In genomic region chr15:98518823-98519561, GRCh38 we compare ENCODE assay signal across 8 cellular contexts.
DNase-seq lines count a peak whose midpoint lies in the region; ATAC-seq and TF ChIP-seq lines count a peak whose summit lies in the region.

No MANE protein-coding gene starts in this region.

- peaks cover 0 to 11% (median 0%) of the 10 kb centered on the region in 4 donors for H3K4me1 ChIP-seq in right lobe of liver

- ATAC-seq in GM18909 (IDR thresholded peaks at IDR 0.05; ENCODE audit: poor library complexity, unreplicated experiment) = peak; percentile 81
- peak; percentile 84 for ATAC-seq in HG03175 (IDR thresholded peaks at IDR 0.05; ENCODE audit: unreplicated experiment)
- peak; percentile 75 to 89 (median 79) for ATAC-seq in right lobe of liver

- peak; percentile 88 for DNase-seq in AG20443 (ENCODE audit: low spot score)
- peak; percentile 23 for DNase-seq in NCI-H345 treated with DMSO at 0.1 percent for 48 hours (lab: John Stamatoyannopoulos, UW; ENCODE audit: unreplicated experiment)
- peak; percentile 40 for DNase-seq in activated CD4-positive, CD25-positive, alpha-beta regulatory T cell treated with anti-CD3 and anti-CD28 coated beads, Interleukin-2, amount 50 U/mL, for 72 hours
- no peak for DNase-seq in coronary artery (ENCODE audit: low spot score)
- DNase-seq in right lobe of liver = no peak
- peak; percentile 6 to 29 (median 28) for DNase-seq in stimulated activated CD4-positive, alpha-beta T cell treated with anti-CD3 and anti-CD28 coated beads, TNF-alpha, amount 100 ng/mL, for 48 hours (ENCODE audit: low read depth in 3 of 3)

- TF ChIP-seq POLR2A in right lobe of liver (IDR thresholded peaks at IDR 0.05) = no peak

- H3K9me3 ChIP-seq in right lobe of liver = no peaks in the 10 kb centered on the region

- H3K4me3 ChIP-seq in coronary artery = no peak overlapping the region
- no peak overlapping the region for H3K4me3 ChIP-seq in right lobe of liver

- H3K27me3 ChIP-seq in right lobe of liver = no peaks in the 10 kb centered on the region

- intact Hi-C loops in right lobe of liver (cut with DNase I) = no loop called here

- no peaks in the 10 kb centered on the region for H3K36me3 ChIP-seq in right lobe of liver

- 34% methylated on average over 16 of the region's 19 CpGs for WGBS in right lobe of liver (ENCODE audit: insufficient coverage, low coverage, low lambda C conversion rate, missing lambda C conversion rate)

- TF ChIP-seq CTCF in coronary artery (IDR thresholded peaks at IDR 0.05) (peak; percentile 83), right lobe of liver (IDR thresholded peaks at IDR 0.05) (peak; percentile 68 to 83 (median 75))

- H3K27ac ChIP-seq in coronary artery = no peak overlapping the region
- H3K27ac ChIP-seq in right lobe of liver = no peak overlapping the region

Comparison
In these comparisons a context has a peak if more than half of its experiments do, and no peak if none do; other contexts are left out.
1. DNase-seq: peak in AG20443 (single experiment), NCI-H345 treated with DMSO at 0.1 percent for 48 hours (single experiment), activated CD4-positive, CD25-positive, alpha-beta regulatory T cell treated with anti-CD3 and anti-CD28 coated beads, Interleukin-2, amount 50 U/mL, for 72 hours (single experiment) and stimulated activated CD4-positive, alpha-beta T cell treated with anti-CD3 and anti-CD28 coated beads, TNF-alpha, amount 100 ng/mL, for 48 hours (3 of 3); none in coronary artery (single experiment) and right lobe of liver (0 of 3).
2. Peak in every context shown above with its lines, with median percentiles within 50 percentile points of each other: ATAC-seq.